8 cellular contexts compared by ENCODE assay signal in the genomic region with DNA sequence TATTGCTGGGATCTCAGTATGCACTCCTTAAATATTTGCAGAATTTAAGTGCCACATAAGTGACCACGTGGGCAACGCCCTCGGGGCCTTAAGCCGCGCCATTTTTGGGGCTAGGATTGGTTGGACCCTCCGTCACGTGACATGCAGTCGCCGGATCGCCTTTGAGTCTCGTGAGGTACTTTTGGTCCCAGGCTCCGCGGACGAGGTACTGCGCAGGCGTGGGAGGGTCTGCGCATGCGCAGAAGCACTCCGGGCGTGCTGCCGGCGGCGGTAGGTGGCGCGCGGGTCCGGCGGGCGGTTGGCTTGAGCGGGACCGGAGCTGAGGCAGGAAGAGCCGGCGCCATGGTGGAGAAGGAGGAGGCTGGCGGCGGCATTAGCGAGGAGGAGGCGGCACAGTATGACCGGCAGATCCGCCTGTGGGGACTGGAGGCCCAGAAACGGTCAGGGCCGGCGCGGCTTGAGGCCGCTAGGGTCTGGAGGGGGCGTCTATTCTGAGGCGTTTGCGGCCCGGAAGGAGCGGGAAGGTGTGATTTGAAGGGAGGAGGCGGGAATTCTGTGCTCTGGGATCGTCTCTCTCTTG. TPM values are rescaled to one million over a fixed set of nuclear protein-coding genes. Genes with fewer than 3 reads are reported as not detected.
DNase-seq lines count a peak whose midpoint lies in the region; FAIRE-seq and TF ChIP-seq lines count a peak whose summit lies in the region.

A gene (plus strand): TSS at position 247 of the 580 bp plus-strand sequence. CDS start 96 bp downstream, at position 343.

- H3K9me2 ChIP-seq in Loucy (replicated peaks; ENCODE audit: low read depth, low read length), result no peaks in the 10 kb centered on the region

- DNase-seq in ELF-1 (ENCODE audit: low read depth, low spot score), result peak; percentile 99
- DNase-seq in H54 (ENCODE audit: insufficient read length, low spot score), result peak; percentile 84
- peak; percentile 96 for DNase-seq in activated effector memory CD4-positive, alpha-beta T cell treated with Interleukin-2 at 50 U/mL for 16 hours
- peak; percentile 99 for DNase-seq in fibroblast of the aortic adventitia (ENCODE audit: low read depth)

- TF ChIP-seq POLR2A in H54 (IDR thresholded peaks at IDR 0.05; ENCODE audit: low read depth, low read length), result peak; percentile 82
- peak; percentile 87 for TF ChIP-seq POLR2A in Raji (IDR thresholded peaks at IDR 0.05; ENCODE audit: insufficient read depth, low read depth, low read length)

- H3F3A ChIP-seq in Loucy (ENCODE audit: low read depth), result no peaks in the 10 kb centered on the region

- peak within 1 kb of the TSS; percentile 95 to 99 (median 98) for H3K27ac Mint-ChIP-seq in nephron
- peak within 1 kb of the TSS; percentile 97 for H3K27ac Mint-ChIP-seq in stimulated activated naive CD8-positive, alpha-beta T cell treated with anti-CD3 and anti-CD28 coated beads, Interleukin-15, Interleukin-2, amounts not matched to agents 100 ng/mL and 50 ng/mL, for 24 hours

- H3K9me3 ChIP-seq in Loucy (ENCODE audit: insufficient read depth, low read depth, low read length), result no peaks in the 10 kb centered on the region

- no peaks in the 10 kb centered on the region for H3K36me3 ChIP-seq in Loucy (ENCODE audit: insufficient read depth, low read length)

- peak within 1 kb of the TSS; percentile 99 to 100 (median 99) for H3K4me3 Mint-ChIP-seq in nephron
- H3K4me3 Mint-ChIP-seq in stimulated activated naive CD8-positive, alpha-beta T cell treated with anti-CD3 and anti-CD28 coated beads, Interleukin-15, Interleukin-2, amounts not matched to agents 100 ng/mL and 50 ng/mL, for 24 hours, result peak within 1 kb of the TSS; percentile 97

- peaks cover 41% of the 10 kb centered on the region for H3K4me1 Mint-ChIP-seq in nephron
- peaks cover 59% of the 10 kb centered on the region for H3K4me1 Mint-ChIP-seq in stimulated activated naive CD8-positive, alpha-beta T cell treated with anti-CD3 and anti-CD28 coated beads, Interleukin-15, Interleukin-2, amounts not matched to agents 100 ng/mL and 50 ng/mL, for 24 hours (ENCODE audit: low read depth)

- FAIRE-seq in H54 (lab: Jason Lieb, UNC), result peak; percentile 81

- TF ChIP-seq CTCF in Loucy (conservative IDR thresholded peaks at IDR 0.05; ENCODE audit: low read length) (peak; percentile 40), fibroblast of the aortic adventitia (IDR thresholded peaks at IDR 0.05; ENCODE audit: insufficient read depth, low read length) (peak; percentile 37), nephron (IDR thresholded peaks at IDR 0.05; ENCODE audit: unreplicated experiment in 3 of 3) (peak; percentile 46 to 51 (median 51))

- H3K4me2 ChIP-seq in Loucy (ENCODE audit: low read depth, low read length, poor library complexity, severe bottlenecking), result peak within 1 kb of the TSS; percentile 95

- H3K4me1 ChIP-seq in Loucy (ENCODE audit: insufficient read depth, low read length, poor library complexity, severe bottlenecking), result peaks cover 38% of the 10 kb centered on the region

- peak within 1 kb of the TSS; percentile 97 for H3K9ac ChIP-seq in Loucy (ENCODE audit: low read depth, low read length, poor library complexity, severe bottlenecking)

- no peaks in the 10 kb centered on the region for H3K27me3 Mint-ChIP-seq in nephron (ENCODE audit: low read depth)
- H3K27me3 Mint-ChIP-seq in stimulated activated naive CD8-positive, alpha-beta T cell treated with anti-CD3 and anti-CD28 coated beads, Interleukin-15, Interleukin-2, amounts not matched to agents 100 ng/mL and 50 ng/mL, for 24 hours, result no peaks in the 10 kb centered on the region

- H3K36me3 Mint-ChIP-seq in nephron (ENCODE audit: low read depth), result peaks cover 11% of the 10 kb centered on the region
- peaks cover 73% of the 10 kb centered on the region for H3K36me3 Mint-ChIP-seq in stimulated activated naive CD8-positive, alpha-beta T cell treated with anti-CD3 and anti-CD28 coated beads, Interleukin-15, Interleukin-2, amounts not matched to agents 100 ng/mL and 50 ng/mL, for 24 hours (ENCODE audit: low read depth)

- H3K79me2 ChIP-seq in Loucy (ENCODE audit: insufficient read depth, low read length), result peaks cover 53% of the 10 kb centered on the region

- peaks cover 4% of the 10 kb centered on the region for H3K9me3 Mint-ChIP-seq in nephron
- peaks cover 4% of the 10 kb centered on the region for H3K9me3 Mint-ChIP-seq in stimulated activated naive CD8-positive, alpha-beta T cell treated with anti-CD3 and anti-CD28 coated beads, Interleukin-15, Interleukin-2, amounts not matched to agents 100 ng/mL and 50 ng/mL, for 24 hours

- H3K4me3 ChIP-seq in Loucy (ENCODE audit: low read length, poor library complexity, severe bottlenecking) (peak within 1 kb of the TSS; percentile 96), fibroblast of the aortic adventitia (ENCODE audit: low read depth, low read length) (peak within 1 kb of the TSS; percentile 91)

- peak within 1 kb of the TSS; percentile 87 for H2AFZ ChIP-seq in Loucy (ENCODE audit: low read length)

- H3K27me3 ChIP-seq in Loucy (ENCODE audit: insufficient read depth, low read length, poor library complexity, severe bottlenecking), result no peaks in the 10 kb centered on the region

- peaks cover 42% of the 10 kb centered on the region for H4K20me1 ChIP-seq in Loucy (ENCODE audit: insufficient read depth, low read length, poor library complexity, severe bottlenecking)

RNA-seq across cellular contexts. Expression of the gene that starts here (rescaled TPM):
- total RNA-seq in fibroblast of the aortic adventitia (ENCODE audit: low replicate concordance), result 70.2 and 140 TPM in 2 replicates

Comparison
In these comparisons a context has a peak if more than half of its experiments do, and no peak if none do; other contexts are left out.
1. Peak in every context shown above with its lines: DNase-seq and H3K4me3 ChIP-seq.